Comparison of ENCODE assay signal across 1 cellular context in genomic region chr22:38927033-38927789, GRCh38.
TF ChIP-seq lines count a peak whose summit lies in the region.

No MANE protein-coding gene starts in this region.

TF ChIP-seq in GM12878, 131 proteins besides CTCF, POLR2A, EP300 and RAD21 (continued from another document):
- TF ChIP-seq STAT3 (IDR thresholded peaks at IDR 0.05; ENCODE audit: low read depth, low read length) (no peak), MEF2B (IDR thresholded peaks at IDR 0.05; ENCODE audit: partially characterized antibody, poor library complexity, severe bottlenecking) (peak; percentile 31), SUZ12 (IDR thresholded peaks at IDR 0.05; ENCODE audit: unreplicated experiment) (no peak), CREM (IDR thresholded peaks at IDR 0.05; ENCODE audit: low read depth) (no peak), SMC3 (IDR thresholded peaks at IDR 0.05; ENCODE audit: borderline replicate concordance, low read length) (peak; percentile 41), FOXK2 (IDR thresholded peaks at IDR 0.05) (no peak), CEBPB (IDR thresholded peaks at IDR 0.05; ENCODE audit: borderline replicate concordance in 1 of 2, low read depth in 2 of 2, low read length in 2 of 2) (no peak), YY1 (IDR thresholded peaks at IDR 0.05; ENCODE audit: low read depth, low read length) (peak; percentile 34; the same call in 1 of the 2 replicates), EZH2 (IDR thresholded peaks at IDR 0.05; ENCODE audit: borderline replicate concordance, control insufficient read depth, low read depth, low read length) (no peak), ZNF217 (IDR thresholded peaks at IDR 0.05) (no peak), PAX8 (IDR thresholded peaks at IDR 0.05) (no peak), CREB1 (IDR thresholded peaks at IDR 0.05; ENCODE audit: low read depth) (no peak), ZBED1 (IDR thresholded peaks at IDR 0.05; ENCODE audit: borderline replicate concordance) (no peak)
- TF ChIP-seq, protein P1, sequence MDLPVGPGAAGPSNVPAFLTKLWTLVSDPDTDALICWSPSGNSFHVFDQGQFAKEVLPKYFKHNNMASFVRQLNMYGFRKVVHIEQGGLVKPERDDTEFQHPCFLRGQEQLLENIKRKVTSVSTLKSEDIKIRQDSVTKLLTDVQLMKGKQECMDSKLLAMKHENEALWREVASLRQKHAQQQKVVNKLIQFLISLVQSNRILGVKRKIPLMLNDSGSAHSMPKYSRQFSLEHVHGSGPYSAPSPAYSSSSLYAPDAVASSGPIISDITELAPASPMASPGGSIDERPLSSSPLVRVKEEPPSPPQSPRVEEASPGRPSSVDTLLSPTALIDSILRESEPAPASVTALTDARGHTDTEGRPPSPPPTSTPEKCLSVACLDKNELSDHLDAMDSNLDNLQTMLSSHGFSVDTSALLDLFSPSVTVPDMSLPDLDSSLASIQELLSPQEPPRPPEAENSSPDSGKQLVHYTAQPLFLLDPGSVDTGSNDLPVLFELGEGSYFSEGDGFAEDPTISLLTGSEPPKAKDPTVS (IDR thresholded peaks at IDR 0.05; ENCODE audit: low read depth, low read length): no peak
- TF ChIP-seq, protein P2, sequence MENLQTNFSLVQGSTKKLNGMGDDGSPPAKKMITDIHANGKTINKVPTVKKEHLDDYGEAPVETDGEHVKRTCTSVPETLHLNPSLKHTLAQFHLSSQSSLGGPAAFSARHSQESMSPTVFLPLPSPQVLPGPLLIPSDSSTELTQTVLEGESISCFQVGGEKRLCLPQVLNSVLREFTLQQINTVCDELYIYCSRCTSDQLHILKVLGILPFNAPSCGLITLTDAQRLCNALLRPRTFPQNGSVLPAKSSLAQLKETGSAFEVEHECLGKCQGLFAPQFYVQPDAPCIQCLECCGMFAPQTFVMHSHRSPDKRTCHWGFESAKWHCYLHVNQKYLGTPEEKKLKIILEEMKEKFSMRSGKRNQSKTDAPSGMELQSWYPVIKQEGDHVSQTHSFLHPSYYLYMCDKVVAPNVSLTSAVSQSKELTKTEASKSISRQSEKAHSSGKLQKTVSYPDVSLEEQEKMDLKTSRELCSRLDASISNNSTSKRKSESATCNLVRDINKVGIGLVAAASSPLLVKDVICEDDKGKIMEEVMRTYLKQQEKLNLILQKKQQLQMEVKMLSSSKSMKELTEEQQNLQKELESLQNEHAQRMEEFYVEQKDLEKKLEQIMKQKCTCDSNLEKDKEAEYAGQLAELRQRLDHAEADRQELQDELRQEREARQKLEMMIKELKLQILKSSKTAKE (IDR thresholded peaks at IDR 0.05; ENCODE audit: low read depth, poor library complexity, severe bottlenecking): no peak
- TF ChIP-seq, protein P3, sequence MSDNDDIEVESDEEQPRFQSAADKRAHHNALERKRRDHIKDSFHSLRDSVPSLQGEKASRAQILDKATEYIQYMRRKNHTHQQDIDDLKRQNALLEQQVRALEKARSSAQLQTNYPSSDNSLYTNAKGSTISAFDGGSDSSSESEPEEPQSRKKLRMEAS (IDR thresholded peaks at IDR 0.05; ENCODE audit: low read depth, low read length): no peak
